ENCODE assay signal across 8 cellular contexts in the genomic region with DNA sequence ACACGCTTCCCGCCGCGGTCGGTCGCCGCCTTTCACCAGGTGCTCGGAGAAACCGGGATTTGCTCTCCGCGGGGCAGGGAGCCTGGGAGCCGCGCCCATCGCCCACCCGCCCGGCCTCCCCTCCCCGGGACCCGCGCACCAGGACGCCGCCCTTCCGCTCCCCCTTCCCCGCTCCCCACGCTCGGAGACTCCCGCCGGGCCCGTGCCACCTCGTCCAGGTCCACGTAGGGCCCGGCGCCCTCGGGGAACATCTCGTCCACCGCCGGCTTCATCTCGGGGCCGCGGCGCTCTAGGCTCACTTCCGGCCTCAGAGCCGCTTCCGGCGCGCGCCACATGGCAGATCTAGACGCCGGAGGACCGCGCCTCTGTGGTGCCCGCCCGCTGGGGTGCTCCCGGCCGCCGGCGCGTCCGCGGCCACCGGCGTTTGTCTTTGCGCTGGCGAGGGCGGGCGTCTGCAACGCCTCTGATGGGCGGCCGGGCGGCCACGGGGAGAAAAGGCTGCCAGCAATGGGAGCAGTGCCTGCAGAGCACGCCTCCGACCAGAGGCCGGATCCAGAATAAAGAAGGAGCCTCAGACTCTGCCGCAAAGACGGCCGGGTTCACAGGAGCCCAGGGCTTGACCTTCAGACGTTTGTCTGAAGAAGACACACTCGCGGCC. TPM values are rescaled to one million over a fixed set of nuclear protein-coding genes. Genes with fewer than 3 reads are reported as not detected.
A peak's percentile ranks its signal among the peaks of the same experiment; 100 is the strongest.
DNase-seq lines count a peak whose midpoint lies in the region; ATAC-seq lines count a peak whose summit lies in the region.

A gene (minus strand): TSS at position 293 of the 658 bp plus-strand sequence. CDS start 21 bp downstream, at position 272.

- peak; percentile 90 for ATAC-seq in GM19043 (IDR thresholded peaks at IDR 0.05; ENCODE audit: low read depth, unreplicated experiment)
- peak; percentile 94 for ATAC-seq in HG03354 (IDR thresholded peaks at IDR 0.05; ENCODE audit: poor library complexity, severe bottlenecking, unreplicated experiment)
- ATAC-seq in left colon: peak; percentile 98

- intact Hi-C loops in left colon (cut with DNase I, micrococcal nuclease): no loop called here

- peak within 1 kb of the TSS; percentile 39 for H3K27ac ChIP-seq in cingulate gyrus (ENCODE audit: low read depth, low read length)

- DNase-seq in AG20443 (ENCODE audit: low spot score) (peak; percentile 99), NCI-H510A treated with DMSO at 0.1 percent for 48 hours (lab: John Stamatoyannopoulos, UW) (peak; percentile 51), left colon (peak; percentile 78 to 92)
- DNase-seq in activated CD4-positive, alpha-beta T cell treated with anti-CD3 and anti-CD28 coated beads for 48 hours: peak; percentile 91
- peak; percentile 64 to 83 (median 77) for DNase-seq in stimulated activated CD4-positive, alpha-beta T cell treated with anti-CD3 and anti-CD28 coated beads, Interleukin-1b, Interleukin-23, amount 100 ng/mL, for 24 hours (ENCODE audit: low read depth in 4 of 4, low spot score in 1 of 4)

RNA-seq across cellular contexts. Expression of the gene that starts here (rescaled TPM):
- 100 to 1,000 TPM in 1 of 2 donors, 10 to 100 TPM in 1; 100.0 to 100 TPM for total RNA-seq in left colon

Comparison
In these comparisons a context has a peak if more than half of its experiments do, and no peak if none do; other contexts are left out.
1. Peak in every context shown above with its lines: DNase-seq, ATAC-seq and H3K27ac ChIP-seq.